ENCODE assay signal across 16 cellular contexts in the genomic region with DNA sequence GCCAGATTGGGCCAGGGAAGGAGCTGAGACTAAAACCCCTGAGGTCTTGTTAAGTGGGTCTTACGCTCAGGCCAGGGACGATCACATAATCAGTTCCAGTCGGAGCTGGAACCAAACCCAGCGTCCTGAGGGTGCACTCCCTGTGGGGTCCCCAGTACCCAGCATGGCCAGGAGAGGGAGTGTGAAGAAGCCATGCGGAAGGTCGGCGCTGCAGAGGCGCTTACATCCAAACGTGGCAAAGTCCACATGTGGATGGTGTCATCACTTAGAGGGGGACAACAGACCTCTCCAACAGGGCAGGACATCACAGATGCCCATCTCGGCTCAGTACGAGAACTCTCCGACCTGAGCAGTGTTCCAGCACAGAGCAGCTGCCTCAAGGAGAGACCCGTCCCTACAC. TPM values are rescaled to one million over a fixed set of nuclear protein-coding genes. Genes with fewer than 3 reads are reported as not detected.
DNase-seq lines count a peak whose midpoint lies in the region; ATAC-seq, FAIRE-seq and TF ChIP-seq lines count a peak whose summit lies in the region.
"Had no signal": no experiment of that assay in that cellular context is flagged by ENCODE, and none has a peak within 500 bp of the region (broad histone marks: within the 10 kb centered on the region; RNA-seq: fewer than 3 reads in every experiment).

No MANE protein-coding gene starts in this region.

- H3K9me3 ChIP-seq in BE2C (no peaks in the 10 kb centered on the region), HCT116 (ENCODE audit: control insufficient read depth in 1 of 2, insufficient read depth in 1 of 2, low read depth in 1 of 2, low read length in 2 of 2) (no peaks in the 10 kb centered on the region)
- H3K9me3 ChIP-seq: HAP-1 had no signal

- no peaks in the 10 kb centered on the region for H3K4me1 ChIP-seq in BE2C
- H3K4me1 ChIP-seq in HCT116 (ENCODE audit: control insufficient read depth in 1 of 2, insufficient read depth in 2 of 2, low read length in 2 of 2): peaks cover 14 to 29% of the 10 kb centered on the region in 2 experiments
- H3K4me1 ChIP-seq: HAP-1 had no signal

- no peak overlapping the region for H3K4me3 Mint-ChIP-seq in nephron
- H3K4me3 Mint-ChIP-seq: activated T-cell treated with anti-CD3 and anti-CD28 coated beads, Interleukin-2, amount 50 U/mL, for 24 hours; natural killer cell treated with Interleukin-12 subunit alpha and Interleukin-12 subunit beta and Interleukin-15 and Interleukin-18, amount 100 ng/mL, for 72 hours had no signal

- H3K4me1 Mint-ChIP-seq in nephron: no peaks in the 10 kb centered on the region

- ATAC-seq in HCT116: no peak
- no peak for ATAC-seq in left colon
- ATAC-seq: natural killer cell treated with Interleukin-12 subunit alpha and Interleukin-12 subunit beta and Interleukin-15 and Interleukin-18, amount 100 ng/mL, for 72 hours had no signal

- TF ChIP-seq RAD21 in HCT116 (IDR thresholded peaks at IDR 0.05; ENCODE audit: low read depth): no peak

- TF ChIP-seq POLR2A in HCT116 (IDR thresholded peaks at IDR 0.05; ENCODE audit: borderline replicate concordance, extremely low read depth, insufficient read depth, insufficient read length): no peak

- H3K9me2 ChIP-seq in HCT116 (ENCODE audit: insufficient read depth): no peaks in the 10 kb centered on the region

- H3K27ac Mint-ChIP-seq in nephron: no peak overlapping the region
- H3K27ac Mint-ChIP-seq: activated T-cell treated with anti-CD3 and anti-CD28 coated beads, Interleukin-2, amount 50 U/mL, for 24 hours; natural killer cell treated with Interleukin-12 subunit alpha and Interleukin-12 subunit beta and Interleukin-15 and Interleukin-18, amount 100 ng/mL, for 72 hours had no signal

- no peak overlapping the region for H3K4me2 ChIP-seq in HCT116 (ENCODE audit: low read length)

- H2AFZ ChIP-seq in HCT116 (ENCODE audit: low read depth, low read length, poor library complexity, severe bottlenecking): no peak overlapping the region

- peaks cover 41% of the 10 kb centered on the region for H3K36me3 Mint-ChIP-seq in nephron (ENCODE audit: low read depth)
- H3K36me3 Mint-ChIP-seq: natural killer cell treated with Interleukin-12 subunit alpha and Interleukin-12 subunit beta and Interleukin-15 and Interleukin-18, amount 100 ng/mL, for 72 hours had no signal

- peak; percentile 62 for FAIRE-seq in bronchial epithelial cell (lab: Jason Lieb, UNC)
- FAIRE-seq: TTC549 had no signal

- peaks cover 22% of the 10 kb centered on the region for H3K79me2 ChIP-seq in HCT116 (ENCODE audit: insufficient read depth, low read length)

- H3K27me3 ChIP-seq in BE2C: no peaks in the 10 kb centered on the region
- no peaks in the 10 kb centered on the region for H3K27me3 ChIP-seq in HCT116 (ENCODE audit: insufficient read depth, low read length)
- no peaks in the 10 kb centered on the region for H3K27me3 ChIP-seq in bronchial epithelial cell (ENCODE audit: control insufficient read depth, insufficient read depth, low read length)

- no TSS peak for BruUV-seq in HCT116 (replicated peaks; lab: Mats Ljungman, UMichigan)

- CTCF ChIA-PET in HCT116 (lab: Charles Lee): no interaction called here

- RAD21 ChIA-PET in HCT116 (lab: Charles Lee; ENCODE audit: low non-redundant PET in 1 of 2, low total read pairs in 2 of 2, uncharacterized antibody in 2 of 2, unreplicated experiment in 2 of 2): no interaction called here

- no peaks in the 10 kb centered on the region for H4K20me1 ChIP-seq in HCT116 (ENCODE audit: insufficient read depth)

- no peaks in the 10 kb centered on the region for H3K9me3 Mint-ChIP-seq in nephron
- H3K9me3 Mint-ChIP-seq: activated T-cell treated with anti-CD3 and anti-CD28 coated beads, Interleukin-2, amount 50 U/mL, for 24 hours; natural killer cell treated with Interleukin-12 subunit alpha and Interleukin-12 subunit beta and Interleukin-15 and Interleukin-18, amount 100 ng/mL, for 72 hours had no signal

- peak; percentile 55 for TF ChIP-seq CTCF in BE2C (IDR thresholded peaks at IDR 0.05; ENCODE audit: low read depth, low read length)
- peak in 2 of 3 experiments; percentile 46 to 51; a peak in 4 of 6 replicates for TF ChIP-seq CTCF in HCT116 (IDR thresholded peaks at IDR 0.05 in 2 of 3, conservative IDR thresholded peaks at IDR 0.05 in 1 of 3; ENCODE audit: borderline replicate concordance in 1 of 3, insufficient read depth in 1 of 3, low read depth in 2 of 3, low read length in 2 of 3)
- no peak for TF ChIP-seq CTCF in bronchial epithelial cell (IDR thresholded peaks at IDR 0.05; ENCODE audit: insufficient read depth, low read length, severe bottlenecking)
- TF ChIP-seq CTCF in nephron (IDR thresholded peaks at IDR 0.05; ENCODE audit: unreplicated experiment in 3 of 3): peak; percentile 21 to 27 (median 25)

- POLR2A ChIA-PET in HCT116 (lab: Charles Lee): no interaction called here

- intact Hi-C loops in HCT116 (cut with micrococcal nuclease) (loop anchor here (10.0 kb wide), 1 partner anchor 233 kb away; no protein-coding TSS in a partner anchor), left colon (cut with DNase I, micrococcal nuclease) (no loop called here)

- H3K36me3 ChIP-seq in BE2C (peaks cover 47% of the 10 kb centered on the region), HCT116 (ENCODE audit: control insufficient read depth in 1 of 2, insufficient read depth in 2 of 2, low read length in 2 of 2) (peaks cover 16 to 24% of the 10 kb centered on the region in 2 experiments; a peak in 3 of 4 replicates), bronchial epithelial cell (ENCODE audit: control insufficient read depth, insufficient read depth, low read length) (peaks cover 49% of the 10 kb centered on the region)

- no peak overlapping the region for H3K27ac ChIP-seq in HCT116 (ENCODE audit: low read depth, low read length)

- no peak overlapping the region for H3K4me3 ChIP-seq in BE2C (ENCODE audit: low read depth, low read length)
- no peak overlapping the region for H3K4me3 ChIP-seq in HCT116 (replicated peaks in 1 of 2; ENCODE audit: low read depth in 1 of 2, low read length in 2 of 2)
- no peak overlapping the region for H3K4me3 ChIP-seq in bronchial epithelial cell (ENCODE audit: low read depth, low read length)
- H3K4me3 ChIP-seq: HAP-1 had no signal

- no peaks in the 10 kb centered on the region for H3K27me3 Mint-ChIP-seq in nephron (ENCODE audit: low read depth)
- H3K27me3 Mint-ChIP-seq: activated T-cell treated with anti-CD3 and anti-CD28 coated beads, Interleukin-2, amount 50 U/mL, for 24 hours; natural killer cell treated with Interleukin-12 subunit alpha and Interleukin-12 subunit beta and Interleukin-15 and Interleukin-18, amount 100 ng/mL, for 72 hours had no signal

- no peak overlapping the region for H3K9ac ChIP-seq in HCT116 (ENCODE audit: low read length)

- peak; percentile 44 for DNase-seq in BE2C
- DNase-seq in HCT116 (ENCODE audit: low read depth, low spot score): no peak
- no peak for DNase-seq in bronchial epithelial cell (ENCODE audit: low read depth)
- DNase-seq in NCI-H128 (lab: John Stamatoyannopoulos, UW; ENCODE audit: unreplicated experiment): no peak
- DNase-seq in NCI-H2227 (lab: John Stamatoyannopoulos, UW; ENCODE audit: unreplicated experiment): no peak
- DNase-seq in cerebellum (ENCODE audit: low spot score): no peak
- DNase-seq in left colon: no peak
- DNase-seq: activated T-cell treated with anti-CD3 and anti-CD28 coated beads, Interleukin-2, amount 50 U/mL, for 24 hours; cortex of kidney; DMS153; stimulated activated CD4-positive, alpha-beta T cell treated with anti-CD3 and anti-CD28 coated beads, Interleukin-4, amount 100 ng/mL, for 24 hours; substantia nigra had no signal

TF ChIP-seq in HCT116, 20 proteins besides CTCF, POLR2A, EP300 and RAD21:
- TF ChIP-seq ELF1 (IDR thresholded peaks at IDR 0.05; ENCODE audit: borderline replicate concordance, low read depth) (no peak), CEBPB (IDR thresholded peaks at IDR 0.05; ENCODE audit: low read depth) (no peak), EGR1 (IDR thresholded peaks at IDR 0.05; ENCODE audit: low read depth) (no peak)

RNA-seq across cellular contexts. Expression of gene ATP5MGL, which starts 8.3 kb away (rescaled TPM):
- polyA plus RNA-seq in BE2C (2012; ENCODE audit: insufficient read depth, insufficient read length, low read depth): not detected
- 0.91 TPM for total RNA-seq in HCT116 (2021; ENCODE audit: unreplicated experiment)
- 0.08 and 0.22 TPM in 2 replicates for polyA plus RNA-seq in HCT116 (2012)
- 0.26 and 1.1 TPM in 2 replicates for total RNA-seq in bronchial epithelial cell
- 1.7 TPM for total RNA-seq in cerebellum
- under 1 TPM; 0.34 to 0.89 TPM for total RNA-seq in left colon

RNA-seq across cellular contexts. Expression of gene CYB5R3, which starts 17.1 kb away (rescaled TPM):
- 287 TPM for polyA plus RNA-seq in BE2C (2012; ENCODE audit: insufficient read depth, insufficient read length, low read depth)
- total RNA-seq in HCT116 (2021; ENCODE audit: unreplicated experiment) (127 TPM), bronchial epithelial cell (9.0 and 16.4 TPM in 2 replicates), cerebellum (17.0 TPM), left colon (100 to 1,000 TPM; 157 to 192 TPM)
- polyA plus RNA-seq in HCT116 (2012): 150 and 166 TPM in 2 replicates

RNA-seq across cellular contexts. Expression of gene POLDIP3, which starts 17.4 kb away (rescaled TPM):
- polyA plus RNA-seq in BE2C (2012; ENCODE audit: insufficient read depth, insufficient read length, low read depth): 147 TPM
- total RNA-seq in HCT116 (2021; ENCODE audit: unreplicated experiment) (67.6 TPM), bronchial epithelial cell (16.8 and 25.1 TPM in 2 replicates), cerebellum (27.2 TPM), left colon (10 to 100 TPM; 48.9 to 61.3 TPM)
- 60.4 TPM in 2 replicates for polyA plus RNA-seq in HCT116 (2012)
